25 cellular contexts compared by ENCODE assay signal in genomic region chr16:58062821-58063220, GRCh38.
"Had no signal": no experiment of that assay in that cellular context is flagged by ENCODE, and none has a peak within 500 bp of the region (broad histone marks: within the 10 kb centered on the region; RNA-seq: fewer than 3 reads in every experiment).

No MANE protein-coding gene starts in this region.

- H3K27ac ChIP-seq: adrenal gland, ascending aorta, colonic mucosa, dorsolateral prefrontal cortex, lower lobe of right lung, ovary, suprapubic skin, transverse colon had no signal

- H3K36me3 ChIP-seq: adrenal gland, ascending aorta, colonic mucosa, heart right ventricle, lower lobe of right lung, ovary, stomach, suprapubic skin, transverse colon had no signal

- H3K4me3 Mint-ChIP-seq: activated CD4-positive, alpha-beta T cell treated with anti-CD3 and anti-CD28 coated beads for 36 hours; activated naive CD8-positive, alpha-beta T cell; activated T-cell treated with anti-CD3 and anti-CD28 coated beads, Interleukin-2, amount 50 U/mL, for 24 hours; naive B cell; stimulated activated memory B cell treated with anti-CD40 and anti-IgM and Interleukin-4, amounts not matched to agents 10 μg/mL and 1 μg/mL and 100 μg/mL, for 72 hours had no signal

- ATAC-seq: activated CD4-positive, alpha-beta T cell treated with anti-CD3 and anti-CD28 coated beads for 36 hours; stimulated activated memory B cell treated with anti-CD40 and anti-IgM and Interleukin-4, amounts not matched to agents 10 μg/mL and 1 μg/mL and 100 μg/mL, for 72 hours had no signal

- H3K27me3 Mint-ChIP-seq: activated CD4-positive, alpha-beta T cell treated with anti-CD3 and anti-CD28 coated beads for 36 hours; activated naive CD8-positive, alpha-beta T cell; activated T-cell treated with anti-CD3 and anti-CD28 coated beads, Interleukin-2, amount 50 U/mL, for 24 hours; stimulated activated memory B cell treated with anti-CD40 and anti-IgM and Interleukin-4, amounts not matched to agents 10 μg/mL and 1 μg/mL and 100 μg/mL, for 72 hours had no signal

- DNase-seq: activated CD4-positive, alpha-beta T cell treated with anti-CD3 and anti-CD28 coated beads for 36 hours; activated CD4-positive, alpha-beta T cell treated with anti-CD3 and anti-CD28 coated beads, Interleukin-2, amount 50 U/mL, for 4 hours; activated CD8-positive, alpha-beta memory T cell treated with anti-CD3 and anti-CD28 coated beads for 24 hours; activated CD8-positive, alpha-beta memory T cell treated with anti-CD3 and anti-CD28 coated beads, Interleukin-2, amount 50 U/mL, for 4 hours; activated naive CD4-positive, alpha-beta T cell; activated T-cell treated with anti-CD3 and anti-CD28 coated beads, Interleukin-2, amount 50 U/mL, for 24 hours; adrenal gland; colonic mucosa; dorsolateral prefrontal cortex; foreskin fibroblast; heart right ventricle; lower lobe of right lung; naive B cell; ovary; right cardiac atrium; stimulated activated CD4-positive, alpha-beta T cell treated with anti-CD3 and anti-CD28 coated beads, Interleukin-1b, Interleukin-23, amount 100 ng/mL, for 48 hours; stomach; T-helper 9 cell; transverse colon had no signal

- H3K9me3 Mint-ChIP-seq: activated T-cell treated with anti-CD3 and anti-CD28 coated beads, Interleukin-2, amount 50 U/mL, for 24 hours; activated T-helper 2 cell treated with anti-CD3 and anti-CD28 coated beads, Interferon-gamma antibody, Interleukin-2, Interleukin-4, amounts not matched to agents 10 μg/mL and 5 μg/mL and 100 μg/mL, durations not matched to agents 14 hours and 24 hours and 36 hours; naive B cell; stimulated activated memory B cell treated with anti-CD40 and anti-IgM and Interleukin-4, amounts not matched to agents 10 μg/mL and 1 μg/mL and 100 μg/mL, for 72 hours had no signal

- H3K36me3 Mint-ChIP-seq: activated naive CD8-positive, alpha-beta T cell; naive B cell; stimulated activated memory B cell treated with anti-CD40 and anti-IgM and Interleukin-4, amounts not matched to agents 10 μg/mL and 1 μg/mL and 100 μg/mL, for 72 hours had no signal

- H3K4me1 ChIP-seq: adrenal gland, ascending aorta, colonic mucosa, lower lobe of right lung, suprapubic skin, transverse colon had no signal

- H3K27me3 ChIP-seq: adrenal gland, ascending aorta, colonic mucosa, dorsolateral prefrontal cortex, heart right ventricle, ovary, stomach, suprapubic skin, transverse colon had no signal

- H3K9me3 ChIP-seq: adrenal gland, ascending aorta, colonic mucosa, heart right ventricle, lower lobe of right lung, ovary, stomach, suprapubic skin, transverse colon had no signal

- H3K4me3 ChIP-seq: adrenal gland, ascending aorta, colonic mucosa, dorsolateral prefrontal cortex, heart right ventricle, lower lobe of right lung, ovary, stomach, suprapubic skin, transverse colon had no signal

- H3K4me1 Mint-ChIP-seq: activated CD4-positive, alpha-beta T cell treated with anti-CD3 and anti-CD28 coated beads for 36 hours; naive B cell; stimulated activated memory B cell treated with anti-CD40 and anti-IgM and Interleukin-4, amounts not matched to agents 10 μg/mL and 1 μg/mL and 100 μg/mL, for 72 hours had no signal

- FAIRE-seq: urothelium cell line had no signal

- H3K27ac Mint-ChIP-seq: activated CD4-positive, alpha-beta T cell treated with anti-CD3 and anti-CD28 coated beads for 36 hours; activated naive CD8-positive, alpha-beta T cell; activated T-cell treated with anti-CD3 and anti-CD28 coated beads, Interleukin-2, amount 50 U/mL, for 24 hours; activated T-helper 2 cell treated with anti-CD3 and anti-CD28 coated beads, Interferon-gamma antibody, Interleukin-2, Interleukin-4, amounts not matched to agents 10 μg/mL and 5 μg/mL and 100 μg/mL, durations not matched to agents 14 hours and 24 hours and 36 hours; stimulated activated memory B cell treated with anti-CD40 and anti-IgM and Interleukin-4, amounts not matched to agents 10 μg/mL and 1 μg/mL and 100 μg/mL, for 72 hours had no signal
